25 cellular contexts compared by ENCODE assay signal in genomic region chr3:73774645-73775044, GRCh38.
"Had no signal": no experiment of that assay in that cellular context is flagged by ENCODE, and none has a peak within 500 bp of the region (broad histone marks: within the 10 kb centered on the region; RNA-seq: fewer than 3 reads in every experiment).

No MANE protein-coding gene starts in this region.

- H3K27me3 ChIP-seq: brain microvascular endothelial cell, cardiac muscle cell, Peyer's patch, SJSA1 had no signal

- H3K4me3 ChIP-seq: cardiac muscle cell, Peyer's patch, SJSA1 had no signal

- H3K4me1 ChIP-seq: Peyer's patch had no signal

- H3K4me2 ChIP-seq: KMS-11 had no signal

- DNase-seq: activated B cell treated with CpG ODN at 0.5 μM for 24 hours; activated CD4-positive, alpha-beta T cell treated with anti-CD3 and anti-CD28 coated beads for 1 hour; activated CD4-positive, alpha-beta T cell treated with anti-CD3 and anti-CD28 coated beads, Interleukin-2, amount 10 ng/mL, durations not matched to agents 24 days and 14 days; activated CD4-positive, alpha-beta T cell treated with anti-CD3 and anti-CD28 coated beads, Interleukin-2, amount 50 U/mL, for 48 hours; activated CD8-positive, alpha-beta memory T cell treated with anti-CD3 and anti-CD28 coated beads for 24 hours; activated gamma-delta T cell; activated naive CD4-positive, alpha-beta T cell treated with anti-CD3 and anti-CD28 coated beads for 36 hours; activated T-cell treated with anti-CD3 and anti-CD28 coated beads, Interleukin-2, amount 50 U/mL, for 4 hours; amygdala; brain microvascular endothelial cell; NCI-H1092; NCI-H1436; NCI-H1694 treated with DMSO at 0.1 percent for 48 hours; NCI-H2029 treated with DMSO at 0.1 percent for 48 hours; NCI-H345; NCI-H510A; NCI-H69; Peyer's patch; SHP77; T-helper 17 cell; T-helper 9 cell had no signal

- H3K36me3 ChIP-seq: brain microvascular endothelial cell, cardiac muscle cell, Peyer's patch, SJSA1 had no signal

- H3K9me3 ChIP-seq: Peyer's patch, SJSA1 had no signal

- H3K27ac ChIP-seq: brain microvascular endothelial cell, cardiac muscle cell, KMS-11, Peyer's patch, RWPE1, SJSA1 had no signal

- H3K9ac ChIP-seq: KMS-11 had no signal
